22 cellular contexts compared by ENCODE assay signal in the genomic region with DNA sequence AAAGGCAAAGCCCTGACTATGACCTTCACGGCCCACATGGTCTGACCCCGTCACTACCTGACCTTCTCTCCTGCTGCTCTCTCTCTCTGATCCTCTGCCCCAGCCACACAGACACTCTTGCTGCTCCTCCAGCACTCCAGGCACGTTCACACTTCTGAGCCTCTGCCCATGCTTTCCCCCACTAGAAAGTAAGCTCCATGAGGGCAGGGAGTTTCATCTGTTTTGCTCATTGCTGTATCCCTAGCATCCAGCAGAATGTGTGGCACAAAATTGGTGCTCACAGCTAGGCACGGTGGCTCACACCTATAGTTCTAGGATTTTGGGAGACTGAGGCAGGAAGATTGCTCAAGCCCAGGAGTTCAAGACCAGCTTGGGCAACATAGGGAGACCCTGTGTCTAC. TPM values are rescaled to one million over a fixed set of nuclear protein-coding genes. Genes with fewer than 3 reads are reported as not detected.
DNase-seq lines count a peak whose midpoint lies in the region; ATAC-seq, FAIRE-seq and TF ChIP-seq lines count a peak whose summit lies in the region.
"Had no signal": no experiment of that assay in that cellular context is flagged by ENCODE, and none has a peak within 500 bp of the region (broad histone marks: within the 10 kb centered on the region; RNA-seq: fewer than 3 reads in every experiment).

No MANE protein-coding gene starts in this region.

- no peaks in the 10 kb centered on the region for H3K27me3 Mint-ChIP-seq in Calu3 (ENCODE audit: unreplicated experiment)
- H3K27me3 Mint-ChIP-seq in CD4-positive, alpha-beta memory T cell: peaks cover 3 to 7% of the 10 kb centered on the region in 2 donors

- no TSS peak for BruUV-seq in Calu3 (replicated peaks; lab: Mats Ljungman, UMichigan)

- TF ChIP-seq RAD21 in A549 (conservative IDR thresholded peaks at IDR 0.05 in 1 of 2, IDR thresholded peaks at IDR 0.05 in 1 of 2) (no peak), H1 (IDR thresholded peaks at IDR 0.05 in 1 of 2, conservative IDR thresholded peaks at IDR 0.05 in 1 of 2; ENCODE audit: low read depth in 2 of 2, low read length in 2 of 2) (no peak)

- H4K5ac ChIP-seq in H1 (ENCODE audit: insufficient read length, low read depth, low read length): no peak overlapping the region

- TF ChIP-seq POLR2A in A549 (IDR thresholded peaks at IDR 0.05; ENCODE audit: low read length) (no peak), H1 (IDR thresholded peaks at IDR 0.05; ENCODE audit: control extremely low read depth in 1 of 2, low read depth in 2 of 2, low read length in 2 of 2) (no peak)

- no peaks in the 10 kb centered on the region for H4K20me1 ChIP-seq in H1 (replicated peaks in 1 of 2; ENCODE audit: control insufficient read depth in 1 of 2, insufficient read depth in 2 of 2, low read length in 2 of 2)

- WGBS in A549 (ENCODE audit: missing lambda C conversion rate): 95% methylated on average over 4 of the region's 4 CpGs
- 87% methylated on average over 4 of the region's 4 CpGs; no CpG with 5 or more reads in 1 of the 2 experiments for WGBS in H1 (ENCODE audit: extremely low coverage in 1 of 2, insufficient coverage in 1 of 2, insufficient read length in 1 of 2, insufficient replicate concordance in 2 of 2, low coverage in 1 of 2, low lambda C conversion rate in 2 of 2, missing lambda C conversion rate in 1 of 2), 2 experiments
- no CpG with 5 or more reads among the region's 4 CpGs for WGBS in neuronal stem cell (ENCODE audit: extremely low coverage in 2 of 2, insufficient read length in 2 of 2, insufficient replicate concordance in 1 of 2), 2 donors

- no peaks in the 10 kb centered on the region for H3K9me3 ChIP-seq in A549
- no peaks in the 10 kb centered on the region for H3K9me3 ChIP-seq in H1 (ENCODE audit: insufficient read depth in 2 of 2, low read depth in 1 of 2, low read length in 1 of 2)
- peaks cover 0 to 3% of the 10 kb centered on the region in 2 donors for H3K9me3 ChIP-seq in neuronal stem cell (replicated peaks in 1 of 2; ENCODE audit: control insufficient read depth in 2 of 2, insufficient read depth in 1 of 2, low read depth in 1 of 2, low read length in 2 of 2)
- no peaks in the 10 kb centered on the region for H3K9me3 ChIP-seq in CD4-positive, alpha-beta memory T cell (ENCODE audit: control insufficient read depth in 1 of 2, low read length in 2 of 2)
- H3K9me3 ChIP-seq: BE2C had no signal

- no peaks in the 10 kb centered on the region for H3K79me1 ChIP-seq in H1 (ENCODE audit: low read depth, low read length)
- H3K79me1 ChIP-seq in neuronal stem cell (ENCODE audit: low read depth, low read length): no peaks in the 10 kb centered on the region

- peaks cover 10% of the 10 kb centered on the region for H3K36me3 Mint-ChIP-seq in Calu3 (ENCODE audit: insufficient read depth, unreplicated experiment)
- H3K36me3 Mint-ChIP-seq in CD4-positive, alpha-beta memory T cell: no peaks in the 10 kb centered on the region
- H3K36me3 Mint-ChIP-seq: CD4-positive, CD25-positive, alpha-beta regulatory T cell had no signal

- peak overlapping the region; percentile 79 to 88 for H3K27ac ChIP-seq in A549
- H3K27ac ChIP-seq in H1 (ENCODE audit: low read depth, low read length): no peak overlapping the region
- no peak overlapping the region for H3K27ac ChIP-seq in neuronal stem cell (replicated peaks; ENCODE audit: low read length)
- no peak overlapping the region for H3K27ac ChIP-seq in CD4-positive, alpha-beta memory T cell (ENCODE audit: low read depth, low read length)
- H3K27ac ChIP-seq: HL-60, KMS-11 had no signal

- no peak overlapping the region for H2BK5ac ChIP-seq in H1 (ENCODE audit: low read depth, low read length)
- no peak overlapping the region for H2BK5ac ChIP-seq in neuronal stem cell (ENCODE audit: low read length)

- no peak overlapping the region for H2AK5ac ChIP-seq in H1 (ENCODE audit: low read depth, low read length)
- H2AK5ac ChIP-seq in neuronal stem cell (ENCODE audit: low read depth, low read length): no peak overlapping the region

- H2BK20ac ChIP-seq in H1 (ENCODE audit: low read length): no peak overlapping the region

- H3K23ac ChIP-seq in H1 (ENCODE audit: insufficient read length): no peak overlapping the region
- H3K23ac ChIP-seq in neuronal stem cell (ENCODE audit: low read depth, low read length, poor library complexity): no peak overlapping the region

- no peak overlapping the region for H2AFZ ChIP-seq in H1 (ENCODE audit: low read length)
- no peak overlapping the region for H2AFZ ChIP-seq in neuronal stem cell (ENCODE audit: low read length)

- H3K9ac ChIP-seq in H1 (replicated peaks in 1 of 4; ENCODE audit: extremely low read depth in 1 of 4, low read depth in 3 of 4, low read length in 3 of 4) (no peak overlapping the region), neuronal stem cell (ENCODE audit: low read depth, low read length, poor library complexity) (no peak overlapping the region)
- H3K9ac ChIP-seq: KMS-11 had no signal

- H3K27me3 ChIP-seq in H1 (replicated peaks in 1 of 4; ENCODE audit: control insufficient read depth in 3 of 4, extremely low read depth in 1 of 4, insufficient read depth in 3 of 4, low read length in 3 of 4): no peaks in the 10 kb centered on the region
- H3K27me3 ChIP-seq in neuronal stem cell (ENCODE audit: control insufficient read depth in 3 of 3, insufficient read depth in 3 of 3, low read depth in 1 of 3, low read length in 3 of 3): no peaks in the 10 kb centered on the region
- no peaks in the 10 kb centered on the region for H3K27me3 ChIP-seq in CD4-positive, alpha-beta memory T cell (ENCODE audit: insufficient read depth, low read length)
- H3K27me3 ChIP-seq: BE2C had no signal

- peak overlapping the region; percentile 31; the same call in 1 of the 2 replicates for H4K8ac ChIP-seq in H1 (ENCODE audit: extremely low read depth, insufficient read depth, low read length)
- no peak overlapping the region for H4K8ac ChIP-seq in neuronal stem cell (ENCODE audit: low read depth, low read length)

- H4K91ac ChIP-seq in H1 (replicated peaks; ENCODE audit: insufficient read length, low read length) (peak overlapping the region; percentile 53), neuronal stem cell (ENCODE audit: low read depth, low read length, poor library complexity) (no peak overlapping the region)

- H3K79me2 ChIP-seq in H1 (ENCODE audit: control insufficient read depth in 1 of 2, insufficient read depth in 2 of 2, low read length in 2 of 2): no peaks in the 10 kb centered on the region

- H3K23me2 ChIP-seq in H1 (ENCODE audit: low read depth, low read length): no peaks in the 10 kb centered on the region

- TF ChIP-seq CTCF in A549 (IDR thresholded peaks at IDR 0.05) (no peak), Calu3 (IDR thresholded peaks at IDR 0.05; ENCODE audit: unreplicated experiment) (no peak), H1 (IDR thresholded peaks at IDR 0.05; ENCODE audit: control extremely low read depth in 1 of 3, insufficient read depth in 1 of 3, low read depth in 1 of 3, low read length in 3 of 3) (no peak)

- TF ChIP-seq EP300 in A549 (IDR thresholded peaks at IDR 0.05): no peak
- no peak for TF ChIP-seq EP300 in H1 (IDR thresholded peaks at IDR 0.05; ENCODE audit: borderline replicate concordance in 1 of 2, low read depth in 2 of 2, low read length in 2 of 2)

- no peak overlapping the region for H2BK15ac ChIP-seq in H1 (ENCODE audit: low read length)
- no peak overlapping the region for H2BK15ac ChIP-seq in neuronal stem cell (ENCODE audit: low read length)

- ATAC-seq in A549: no peak
- ATAC-seq: GM12878, HCT116 had no signal

- H3K4me1 Mint-ChIP-seq in Calu3 (ENCODE audit: low read depth, unreplicated experiment): peaks cover 65% of the 10 kb centered on the region
- no peaks in the 10 kb centered on the region for H3K4me1 Mint-ChIP-seq in CD4-positive, alpha-beta memory T cell
- H3K4me1 Mint-ChIP-seq: CD4-positive, CD25-positive, alpha-beta regulatory T cell had no signal

- POLR2A ChIA-PET in A549 (lab: Yijun Ruan, JAX): no interaction called here
- POLR2A ChIA-PET in H1 (lab: Charles Lee; ENCODE audit: partially characterized antibody): interaction anchor here (0.7 kb wide), 1 partner anchor 14 kb away, joined by 3 read pairs; no protein-coding TSS in a partner anchor
- POLR2A ChIA-PET in CD4-positive, alpha-beta memory T cell (lab: Charles Lee; ENCODE audit: partially characterized antibody): no interaction called here

- H3K18ac ChIP-seq in H1 (ENCODE audit: extremely low read depth, low read length) (no peak overlapping the region), neuronal stem cell (ENCODE audit: low read length) (peak overlapping the region; percentile 2)

- H3K56ac ChIP-seq in H1 (replicated peaks; ENCODE audit: insufficient read length, low read depth, low read length): no peak overlapping the region

- H3K4me2 ChIP-seq in A549 (no peak overlapping the region; the same call in 2 of the 3 replicates), H1 (ENCODE audit: insufficient read depth in 1 of 2, low read depth in 2 of 2, low read length in 2 of 2) (no peak overlapping the region), neuronal stem cell (ENCODE audit: insufficient read depth, low read length, poor library complexity, severe bottlenecking) (no peak overlapping the region)
- H3K4me2 ChIP-seq: KMS-11 had no signal

- H3K4me1 ChIP-seq in A549 (peaks cover 33% of the 10 kb centered on the region), H1 (replicated peaks in 1 of 4; ENCODE audit: control insufficient read depth in 3 of 4, insufficient read depth in 4 of 4, low read length in 3 of 4) (no peaks in the 10 kb centered on the region; a peak in 1 of 7 replicates), neuronal stem cell (ENCODE audit: control insufficient read depth in 2 of 2, insufficient read depth in 1 of 2, low read depth in 1 of 2, low read length in 2 of 2) (peaks cover 0 to 4% of the 10 kb centered on the region in 2 donors)
- no peaks in the 10 kb centered on the region for H3K4me1 ChIP-seq in CD4-positive, alpha-beta memory T cell (ENCODE audit: insufficient read depth, low read length)

- H2BK120ac ChIP-seq in H1 (replicated peaks; ENCODE audit: low read depth, low read length) (no peak overlapping the region), neuronal stem cell (ENCODE audit: low read depth, low read length) (no peak overlapping the region)

- intact Hi-C loops in Calu3 (cut with micrococcal nuclease; ENCODE audit: unreplicated experiment): no loop called here
- intact Hi-C loops in CD4-positive, alpha-beta memory T cell (cut with micrococcal nuclease): no loop called here

- H3K9me3 Mint-ChIP-seq in Calu3 (ENCODE audit: low read depth, unreplicated experiment): peaks cover 6% of the 10 kb centered on the region
- H3K9me3 Mint-ChIP-seq in CD4-positive, alpha-beta memory T cell: peaks cover 0 to 4% (median 0%) of the 10 kb centered on the region in 8 donors
- H3K9me3 Mint-ChIP-seq: HFFc6 had no signal

- CTCF ChIA-PET in A549 (lab: Yijun Ruan, JAX) (interaction anchor here (2.0 kb wide), 1 partner anchor 13 kb away, joined by 4 read pairs; no protein-coding TSS in a partner anchor), Calu3 (lab: Charles Lee) (no interaction called here), H1 (lab: Charles Lee; ENCODE audit: partially characterized antibody) (no interaction called here)
- CTCF ChIA-PET in CD4-positive, alpha-beta memory T cell (lab: Charles Lee; ENCODE audit: partially characterized antibody): no interaction called here

- no peak overlapping the region for H3K4me3 ChIP-seq in A549
- H3K4me3 ChIP-seq in H1 (ENCODE audit: extremely low read depth in 1 of 4, insufficient read depth in 2 of 4, low read depth in 3 of 4, low read length in 4 of 4): no peak overlapping the region
- H3K4me3 ChIP-seq in neuronal stem cell (ENCODE audit: low read length in 2 of 2): no peak overlapping the region
- H3K4me3 ChIP-seq in CD4-positive, alpha-beta memory T cell (ENCODE audit: low read length in 2 of 2): no peak overlapping the region
- H3K4me3 ChIP-seq: GM12878 had no signal

- H3K14ac ChIP-seq in H1 (ENCODE audit: insufficient read length) (no peak overlapping the region), neuronal stem cell (ENCODE audit: low read length) (no peak overlapping the region)

- no peak overlapping the region for H3K4ac ChIP-seq in H1 (replicated peaks; ENCODE audit: insufficient read length, low read depth, low read length)
- no peak overlapping the region for H3K4ac ChIP-seq in neuronal stem cell (ENCODE audit: low read length)

- H2BK12ac ChIP-seq in H1 (ENCODE audit: low read depth, low read length) (no peak overlapping the region), neuronal stem cell (ENCODE audit: low read length) (no peak overlapping the region)

- peak overlapping the region; percentile 63 for H3K27ac Mint-ChIP-seq in Calu3 (ENCODE audit: unreplicated experiment)
- H3K27ac Mint-ChIP-seq in CD4-positive, alpha-beta memory T cell: peak overlapping the region in 1 of 7 donors; percentile 44
- H3K27ac Mint-ChIP-seq: CD4-positive, CD25-positive, alpha-beta regulatory T cell; HFFc6 had no signal

- no peak for FAIRE-seq in A549 (lab: Jason Lieb, UNC)
- FAIRE-seq in H1 (lab: Jason Lieb, UNC): no peak
- FAIRE-seq: GM12878 had no signal

- no peak overlapping the region for H3K4me3 Mint-ChIP-seq in Calu3 (ENCODE audit: low read depth, unreplicated experiment)
- no peak overlapping the region for H3K4me3 Mint-ChIP-seq in CD4-positive, alpha-beta memory T cell
- H3K4me3 Mint-ChIP-seq: CD4-positive, CD25-positive, alpha-beta regulatory T cell; HFFc6 had no signal

- H3K36me3 ChIP-seq in H1 (ENCODE audit: control insufficient read depth in 2 of 4, insufficient read depth in 4 of 4, low read length in 3 of 4) (no peaks in the 10 kb centered on the region), neuronal stem cell (replicated peaks in 1 of 2; ENCODE audit: control insufficient read depth in 2 of 2, insufficient read depth in 2 of 2, low read length in 2 of 2) (no peaks in the 10 kb centered on the region)
- H3K36me3 ChIP-seq in CD4-positive, alpha-beta memory T cell (ENCODE audit: insufficient read depth, low read length): no peaks in the 10 kb centered on the region
- H3K36me3 ChIP-seq: BE2C had no signal

- DNase-seq in A549 (ENCODE audit: low read depth in 1 of 2, low spot score in 1 of 2) (no peak), Calu3 (no peak), H1 (ENCODE audit: low read depth in 1 of 2, low spot score in 2 of 2) (no peak), neuronal stem cell (ENCODE audit: low spot score) (no peak), epidermal melanocyte (ENCODE audit: insufficient read length, low spot score) (no peak), germinal center (ENCODE audit: low spot score) (no peak)
- no peak for DNase-seq in CD4-positive, alpha-beta memory T cell
- DNase-seq: ACHN; BE2C; C1 segment of cervical spinal cord; CD4-positive, CD25-positive, alpha-beta regulatory T cell; DMS 273 treated with DMSO at 0.1 percent for 48 hours; DMS53; DND-41; EL; H7; HFFc6 had no signal

RNA-seq across cellular contexts. Expression of a gene that starts 31.3 kb away (rescaled TPM):
- 1,000 and 1,652 TPM in 2 replicates for polyA plus RNA-seq in A549 (2011; rRNA removed)
- 421 and 548 TPM in 2 replicates for polyA plus RNA-seq in A549 (2012; cell fraction: cytosol; rRNA removed)
- 121 and 248 TPM in 2 replicates for polyA plus RNA-seq in A549 (2012; cell fraction: nucleus; rRNA removed)
- polyA plus RNA-seq in A549 (2017; fragmentation: RNase III; extraction: RNeasy Plus Mini Kit Qiagen cat#74134 plus additional on column Dnase treatment): 1,376 to 1,704 TPM (median 1,440 TPM) in 3 replicates
- polyA minus RNA-seq in A549 (2011; rRNA and poly(A)+ RNA removed): 173 and 174 TPM in 2 replicates
- total RNA-seq in Calu3 (2022): 756 and 782 TPM in 2 replicates
- total RNA-seq in H1 (2021; fragmentation: NEBNext Ultra II Directional; extraction: Animal tissue kit (Norgen Biotek cat#: 25700)): 456 and 476 TPM in 2 replicates
- 137 and 333 TPM in 2 replicates for polyA plus RNA-seq in H1 (2011; rRNA removed)
- 433 TPM for polyA plus RNA-seq in H1 (2011; cell fraction: cytosol; rRNA removed)
- polyA plus RNA-seq in H1 (2011; cell fraction: nucleus; rRNA removed): 26.8 TPM
- 289 to 574 TPM (median 317 TPM) in 4 replicates for polyA plus RNA-seq in H1 (2012, experiment 1 of 2)
- 276 TPM for polyA plus RNA-seq in H1 (2012, experiment 2 of 2)
- polyA plus RNA-seq in H1 (2013, experiment 1 of 2): 270 TPM
- 276 TPM for polyA plus RNA-seq in H1 (2013, experiment 2 of 2)
- 58.3 and 61.2 TPM in 2 replicates for polyA minus RNA-seq in H1 (2011; rRNA and poly(A)+ RNA removed)
- polyA minus RNA-seq in H1 (2011; cell fraction: cytosol; rRNA and poly(A)+ RNA removed): 82.9 TPM
- polyA minus RNA-seq in H1 (2011; cell fraction: nucleus; rRNA and poly(A)+ RNA removed): 70.2 TPM
- polyA plus RNA-seq in neuronal stem cell (2013, experiment 1 of 2): 755 TPM
- 761 TPM for polyA plus RNA-seq in neuronal stem cell (2013, experiment 2 of 2)
- total RNA-seq in CD4-positive, alpha-beta memory T cell: 100 to 1,000 TPM; 276 to 293 TPM
- polyA plus RNA-seq in CD4-positive, alpha-beta memory T cell: 1,000 to 10,000 TPM in 1 of 2 donors, 100 to 1,000 TPM in 1; 804 to 1,411 TPM

RNA-seq across cellular contexts. Expression of a gene that starts 52.5 kb away (rescaled TPM):
- polyA plus RNA-seq in A549 (2011; rRNA removed): 0.09 and 0.13 TPM in 2 replicates
- 0.13 TPM in 1 of 2 replicates, not detected in the other for polyA plus RNA-seq in A549 (2012; cell fraction: cytosol; rRNA removed)
- polyA plus RNA-seq in A549 (2012; cell fraction: nucleus; rRNA removed): 0.12 and 0.33 TPM in 2 replicates
- 0.05 to 0.16 TPM (median 0.14 TPM) in 3 replicates for polyA plus RNA-seq in A549 (2017; fragmentation: RNase III; extraction: RNeasy Plus Mini Kit Qiagen cat#74134 plus additional on column Dnase treatment)
- 0.29 and 0.33 TPM in 2 replicates for polyA minus RNA-seq in A549 (2011; rRNA and poly(A)+ RNA removed)
- total RNA-seq in Calu3 (2022): 12.7 and 14.4 TPM in 2 replicates
- total RNA-seq in H1 (2021; fragmentation: NEBNext Ultra II Directional; extraction: Animal tissue kit (Norgen Biotek cat#: 25700)): 0.27 and 0.28 TPM in 2 replicates
- polyA plus RNA-seq in H1 (2011; rRNA removed): not detected in 2 replicates
- polyA plus RNA-seq in H1 (2011; cell fraction: cytosol; rRNA removed): not detected
- polyA plus RNA-seq in H1 (2011; cell fraction: nucleus; rRNA removed): 0.20 TPM
- 0.21 TPM in 1 of 4 replicates, not detected in the others for polyA plus RNA-seq in H1 (2012, experiment 1 of 2)
- not detected for polyA plus RNA-seq in H1 (2012, experiment 2 of 2)
- 0.08 TPM for polyA plus RNA-seq in H1 (2013, experiment 1 of 2)
- polyA plus RNA-seq in H1 (2013, experiment 2 of 2): 0.11 TPM
- polyA minus RNA-seq in H1 (2011; rRNA and poly(A)+ RNA removed): not detected in 2 replicates
- not detected for polyA minus RNA-seq in H1 (2011; cell fraction: cytosol; rRNA and poly(A)+ RNA removed)
- 0.90 TPM for polyA minus RNA-seq in H1 (2011; cell fraction: nucleus; rRNA and poly(A)+ RNA removed)
- not detected for polyA plus RNA-seq in neuronal stem cell (2013, experiment 1 of 2)
- 0.03 TPM for polyA plus RNA-seq in neuronal stem cell (2013, experiment 2 of 2)
- total RNA-seq in CD4-positive, alpha-beta memory T cell: under 1 TPM; 0.58 to 0.72 TPM
- polyA plus RNA-seq in CD4-positive, alpha-beta memory T cell: not detected
- total RNA-seq: G401, H7 had no signal
- polyA plus RNA-seq: CD4-positive, CD25-positive, alpha-beta regulatory T cell had no signal

Comparison
In these comparisons a context has a peak if more than half of its experiments do, and no peak if none do; other contexts are left out.
1. H3K27ac ChIP-seq: peak in A549 (2 of 2); none in H1 (single experiment), neuronal stem cell (single experiment) and CD4-positive, alpha-beta memory T cell (single experiment).